In the genomic region with DNA sequence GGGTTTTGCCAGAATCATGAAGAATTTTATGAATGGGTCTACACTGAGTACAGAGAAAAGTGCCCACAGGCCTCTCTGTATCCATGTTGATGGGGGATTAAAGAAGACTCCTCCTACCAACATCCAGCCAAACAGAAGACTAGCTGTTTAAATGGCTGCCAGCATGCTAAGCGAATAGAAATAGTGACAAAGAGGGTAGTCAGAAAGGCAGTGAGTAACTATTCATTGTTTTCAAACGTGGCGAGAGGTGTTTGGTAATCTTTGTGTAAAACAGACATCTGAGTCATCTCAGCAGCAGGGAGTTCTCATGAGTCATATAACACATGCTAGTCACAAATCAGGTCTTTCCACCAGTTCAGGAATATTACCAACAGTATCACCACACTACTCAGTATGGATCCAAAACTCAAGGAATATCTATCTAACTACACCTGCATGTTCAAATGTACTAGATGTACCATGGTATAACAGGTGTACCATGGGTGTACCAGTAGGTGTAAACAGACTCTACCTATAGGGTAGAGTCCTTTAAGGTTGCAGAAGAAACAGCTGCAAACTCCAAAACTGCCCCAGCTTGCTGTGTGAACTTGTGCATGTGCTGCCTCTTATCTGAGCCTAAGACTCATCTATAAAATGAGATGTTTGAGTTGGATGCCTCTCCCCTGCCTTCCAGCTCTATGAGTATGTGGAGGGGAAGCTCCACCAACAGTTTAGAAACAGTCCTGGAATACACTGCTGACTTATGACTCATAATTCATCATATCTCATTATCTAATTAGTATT, we compare ENCODE assay signal across 1 cellular context.
TF ChIP-seq lines count a peak whose summit lies in the region.

No MANE protein-coding gene starts in this region.

TF ChIP-seq in K562, 482 proteins besides CTCF, POLR2A, EP300 and RAD21 (continued from another document and continues in another):
- TF ChIP-seq IRF9 (tag; IDR thresholded peaks at IDR 0.05): peak; percentile 79
- TF ChIP-seq FUS (optimal IDR thresholded peaks at IDR 0.05; ENCODE audit: low read depth, low read length): no peak
- 0 out of 2 replicates have a peak, but pooled peaks have one; percentile 22 for TF ChIP-seq TEAD4 (IDR thresholded peaks at IDR 0.05; ENCODE audit: low read length)
- no peak for TF ChIP-seq TEAD4 (CRISPR knock-in tag; IDR thresholded peaks at IDR 0.05; ENCODE audit: borderline replicate concordance)
- no peak for TF ChIP-seq ZKSCAN3 (CRISPR knock-in tag; IDR thresholded peaks at IDR 0.05)
- TF ChIP-seq TEAD2 (tag; IDR thresholded peaks at IDR 0.05): 0 out of 2 replicates have a peak, but pooled peaks have one; percentile 34
- TF ChIP-seq ZBTB33 (CRISPR knock-in tag; IDR thresholded peaks at IDR 0.05): no peak
- TF ChIP-seq, protein P1, sequence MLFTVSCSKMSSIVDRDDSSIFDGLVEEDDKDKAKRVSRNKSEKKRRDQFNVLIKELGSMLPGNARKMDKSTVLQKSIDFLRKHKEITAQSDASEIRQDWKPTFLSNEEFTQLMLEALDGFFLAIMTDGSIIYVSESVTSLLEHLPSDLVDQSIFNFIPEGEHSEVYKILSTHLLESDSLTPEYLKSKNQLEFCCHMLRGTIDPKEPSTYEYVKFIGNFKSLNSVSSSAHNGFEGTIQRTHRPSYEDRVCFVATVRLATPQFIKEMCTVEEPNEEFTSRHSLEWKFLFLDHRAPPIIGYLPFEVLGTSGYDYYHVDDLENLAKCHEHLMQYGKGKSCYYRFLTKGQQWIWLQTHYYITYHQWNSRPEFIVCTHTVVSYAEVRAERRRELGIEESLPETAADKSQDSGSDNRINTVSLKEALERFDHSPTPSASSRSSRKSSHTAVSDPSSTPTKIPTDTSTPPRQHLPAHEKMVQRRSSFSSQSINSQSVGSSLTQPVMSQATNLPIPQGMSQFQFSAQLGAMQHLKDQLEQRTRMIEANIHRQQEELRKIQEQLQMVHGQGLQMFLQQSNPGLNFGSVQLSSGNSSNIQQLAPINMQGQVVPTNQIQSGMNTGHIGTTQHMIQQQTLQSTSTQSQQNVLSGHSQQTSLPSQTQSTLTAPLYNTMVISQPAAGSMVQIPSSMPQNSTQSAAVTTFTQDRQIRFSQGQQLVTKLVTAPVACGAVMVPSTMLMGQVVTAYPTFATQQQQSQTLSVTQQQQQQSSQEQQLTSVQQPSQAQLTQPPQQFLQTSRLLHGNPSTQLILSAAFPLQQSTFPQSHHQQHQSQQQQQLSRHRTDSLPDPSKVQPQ (CRISPR knock-in tag; IDR thresholded peaks at IDR 0.05; ENCODE audit: borderline replicate concordance): peak; percentile 75; the same call in 1 of the 2 replicates
- no peak for TF ChIP-seq CSDE1 (IDR thresholded peaks at IDR 0.05)
- no peak for TF ChIP-seq NBN (IDR thresholded peaks at IDR 0.05; ENCODE audit: low read depth)
- peak; percentile 70; the same call in 1 of the 2 replicates for TF ChIP-seq IFI16 (CRISPR knock-in tag; IDR thresholded peaks at IDR 0.05)
- TF ChIP-seq ZNF324 (CRISPR knock-in tag; IDR thresholded peaks at IDR 0.05): 0 out of 2 replicates have a peak, but pooled peaks have one; percentile 47
- no peak for TF ChIP-seq ZNF184 (CRISPR knock-in tag; IDR thresholded peaks at IDR 0.05)
- no peak for TF ChIP-seq AFF1 (IDR thresholded peaks at IDR 0.05; ENCODE audit: low read depth in 1 of 2, partially characterized antibody in 2 of 2)
- TF ChIP-seq, protein P2, sequence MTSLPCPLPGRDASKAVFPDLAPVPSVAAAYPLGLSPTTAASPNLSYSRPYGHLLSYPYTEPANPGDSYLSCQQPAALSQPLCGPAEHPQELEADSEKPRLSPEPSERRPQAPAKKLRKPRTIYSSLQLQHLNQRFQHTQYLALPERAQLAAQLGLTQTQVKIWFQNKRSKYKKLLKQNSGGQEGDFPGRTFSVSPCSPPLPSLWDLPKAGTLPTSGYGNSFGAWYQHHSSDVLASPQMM (CRISPR knock-in tag; IDR thresholded peaks at IDR 0.05): no peak
- peak; percentile 76 for TF ChIP-seq TSHZ1 (CRISPR knock-in tag; IDR thresholded peaks at IDR 0.05)
- TF ChIP-seq NFE2 (IDR thresholded peaks at IDR 0.05; ENCODE audit: low read depth): peak; percentile 66
- TF ChIP-seq CBX1 (IDR thresholded peaks at IDR 0.05; ENCODE audit: low read depth): no peak
- TF ChIP-seq SRSF9 (IDR thresholded peaks at IDR 0.05; ENCODE audit: borderline replicate concordance, low read depth, low read length): no peak
- peak; percentile 56; the same call in 1 of the 2 replicates for TF ChIP-seq ZNF766 (CRISPR knock-in tag; conservative IDR thresholded peaks at IDR 0.05)
- no peak for TF ChIP-seq SNAPC5 (CRISPR knock-in tag; IDR thresholded peaks at IDR 0.05)
- no peak for TF ChIP-seq NCOA4 (IDR thresholded peaks at IDR 0.05; ENCODE audit: partially characterized antibody)
- TF ChIP-seq NR2C2 (CRISPR knock-in tag; IDR thresholded peaks at IDR 0.05): no peak
- TF ChIP-seq NR2C2 (tag; IDR thresholded peaks at IDR 0.05): peak; percentile 53; the same call in 1 of the 2 replicates
- no peak for TF ChIP-seq NRF1 (conservative IDR thresholded peaks at IDR 0.05 in 1 of 2, IDR thresholded peaks at IDR 0.05 in 1 of 2)
- TF ChIP-seq E2F3 (CRISPR knock-in tag; IDR thresholded peaks at IDR 0.05): 0 out of 2 replicates have a peak, but pooled peaks have one; percentile 55
- TF ChIP-seq RNF2 (IDR thresholded peaks at IDR 0.05): no peak
- no peak for TF ChIP-seq ZNF583 (CRISPR knock-in tag; IDR thresholded peaks at IDR 0.05)
- peak; percentile 31; the same call in 1 of the 2 replicates for TF ChIP-seq ZNF444 (CRISPR knock-in tag; IDR thresholded peaks at IDR 0.05)
- TF ChIP-seq ZNF584 (CRISPR knock-in tag; IDR thresholded peaks at IDR 0.05; ENCODE audit: low read depth): peak; percentile 99
- no peak for TF ChIP-seq ZNF165 (CRISPR knock-in tag; IDR thresholded peaks at IDR 0.05; ENCODE audit: borderline replicate concordance)
- no peak for TF ChIP-seq ZNF121 (CRISPR knock-in tag; conservative IDR thresholded peaks at IDR 0.05)
- TF ChIP-seq ESRRB (CRISPR knock-in tag; IDR thresholded peaks at IDR 0.05; ENCODE audit: borderline replicate concordance): no peak
- 0 out of 2 replicates have a peak, but pooled peaks have one; percentile 59 for TF ChIP-seq HIVEP1 (CRISPR knock-in tag; IDR thresholded peaks at IDR 0.05)
- no peak for TF ChIP-seq ADNP (tag; IDR thresholded peaks at IDR 0.05)
- no peak for TF ChIP-seq PHF20 (IDR thresholded peaks at IDR 0.05; ENCODE audit: partially characterized antibody)
- peak; percentile 90 for TF ChIP-seq MEF2D (tag; conservative IDR thresholded peaks at IDR 0.05; ENCODE audit: low read depth)
- no peak for TF ChIP-seq NCOA1 (IDR thresholded peaks at IDR 0.05; ENCODE audit: low read depth)
- 0 out of 2 replicates have a peak, but pooled peaks have one; percentile 54 for TF ChIP-seq E2F5 (CRISPR knock-in tag; IDR thresholded peaks at IDR 0.05)
- TF ChIP-seq ZNF561 (CRISPR knock-in tag; conservative IDR thresholded peaks at IDR 0.05): 0 out of 2 replicates have a peak, but pooled peaks have one; percentile 11
- no peak for TF ChIP-seq KAT2B (IDR thresholded peaks at IDR 0.05; ENCODE audit: low read depth, low read length)
- TF ChIP-seq WHSC1 (IDR thresholded peaks at IDR 0.05; ENCODE audit: low read length): no peak
- TF ChIP-seq, protein P3, sequence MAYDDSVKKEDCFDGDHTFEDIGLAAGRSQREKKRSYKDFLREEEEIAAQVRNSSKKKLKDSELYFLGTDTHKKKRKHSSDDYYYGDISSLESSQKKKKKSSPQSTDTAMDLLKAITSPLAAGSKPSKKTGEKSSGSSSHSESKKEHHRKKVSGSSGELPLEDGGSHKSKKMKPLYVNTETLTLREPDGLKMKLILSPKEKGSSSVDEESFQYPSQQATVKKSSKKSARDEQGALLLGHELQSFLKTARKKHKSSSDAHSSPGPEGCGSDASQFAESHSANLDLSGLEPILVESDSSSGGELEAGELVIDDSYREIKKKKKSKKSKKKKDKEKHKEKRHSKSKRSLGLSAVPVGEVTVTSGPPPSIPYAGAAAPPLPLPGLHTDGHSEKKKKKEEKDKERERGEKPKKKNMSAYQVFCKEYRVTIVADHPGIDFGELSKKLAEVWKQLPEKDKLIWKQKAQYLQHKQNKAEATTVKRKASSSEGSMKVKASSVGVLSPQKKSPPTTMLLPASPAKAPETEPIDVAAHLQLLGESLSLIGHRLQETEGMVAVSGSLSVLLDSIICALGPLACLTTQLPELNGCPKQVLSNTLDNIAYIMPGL (CRISPR knock-in tag; IDR thresholded peaks at IDR 0.05): no peak
- no peak for TF ChIP-seq MYC (IDR thresholded peaks at IDR 0.05; ENCODE audit: low read depth, low read length)
- TF ChIP-seq MYC (CRISPR knock-in tag; IDR thresholded peaks at IDR 0.05; ENCODE audit: borderline replicate concordance, low read depth): no peak
- no peak for TF ChIP-seq CEBPG (CRISPR knock-in tag; IDR thresholded peaks at IDR 0.05)
- TF ChIP-seq CEBPG (tag; conservative IDR thresholded peaks at IDR 0.05 in 1 of 2, IDR thresholded peaks at IDR 0.05 in 1 of 2): peak in 1 of 2 experiments; percentile 70; a peak in 1 of 4 replicates
- no peak for TF ChIP-seq ARID2 (IDR thresholded peaks at IDR 0.05)
- TF ChIP-seq L3MBTL2 (IDR thresholded peaks at IDR 0.05): no peak
